Comparison of ENCODE assay signal across 9 cellular contexts in genomic region chr9:132671620-132672412, GRCh38. TPM values are rescaled to one million over a fixed set of nuclear protein-coding genes. Genes with fewer than 3 reads are reported as not detected.
DNase-seq lines count a peak whose midpoint lies in the region; ATAC-seq and TF ChIP-seq lines count a peak whose summit lies in the region.
"Had no signal": no experiment of that assay in that cellular context is flagged by ENCODE, and none has a peak within 500 bp of the region (broad histone marks: within the 10 kb centered on the region; RNA-seq: fewer than 3 reads in every experiment).

No MANE protein-coding gene starts in this region.

- H3K27me3 ChIP-seq in stomach, result no peaks in the 10 kb centered on the region

- H3K4me1 ChIP-seq in stomach, result peaks cover 26 to 65% (median 46%) of the 10 kb centered on the region in 4 donors

- H3K27me3 Mint-ChIP-seq in activated CD4-positive, alpha-beta T cell treated with anti-CD3 and anti-CD28 coated beads, Interleukin-2, amount 10 ng/mL, durations not matched to agents 24 days and 14 days, result no peaks in the 10 kb centered on the region
- peaks cover 4% of the 10 kb centered on the region for H3K27me3 Mint-ChIP-seq in glutamatergic neuron (ENCODE audit: unreplicated experiment)

- no peaks in the 10 kb centered on the region for H3K36me3 ChIP-seq in stomach

- peak overlapping the region; percentile 74 to 90 (median 84) for H3K4me3 ChIP-seq in stomach

- H3K27ac ChIP-seq in VCaP (peak overlapping the region; percentile 99), stomach (no peak overlapping the region)

- intact Hi-C loops in activated CD4-positive, alpha-beta T cell treated with anti-CD3 and anti-CD28 coated beads, Interleukin-2, amount 10 ng/mL, durations not matched to agents 24 days and 14 days (cut with micrococcal nuclease), result loop anchor here (1.0 to 5.0 kb wide), 5 partner anchors 8 to 320 kb away; partner anchors contain the start of genes AK8, SETX, SPACA9 and TTF1
- intact Hi-C loops in stomach (cut with DNase I; ENCODE audit: low total_unique reads), result no loop called here

- ATAC-seq in GM21723 (IDR thresholded peaks at IDR 0.05; ENCODE audit: unreplicated experiment), result no peak

- H3K4me3 Mint-ChIP-seq in activated CD4-positive, alpha-beta T cell treated with anti-CD3 and anti-CD28 coated beads, Interleukin-2, amount 10 ng/mL, durations not matched to agents 24 days and 14 days, result peak overlapping the region; percentile 96
- peak overlapping the region; percentile 94 for H3K4me3 Mint-ChIP-seq in glutamatergic neuron (ENCODE audit: unreplicated experiment)

- no peaks in the 10 kb centered on the region for H3K9me3 Mint-ChIP-seq in activated CD4-positive, alpha-beta T cell treated with anti-CD3 and anti-CD28 coated beads, Interleukin-2, amount 10 ng/mL, durations not matched to agents 24 days and 14 days
- peaks cover 5% of the 10 kb centered on the region for H3K9me3 Mint-ChIP-seq in glutamatergic neuron (ENCODE audit: unreplicated experiment)

- H3K4me1 Mint-ChIP-seq in activated CD4-positive, alpha-beta T cell treated with anti-CD3 and anti-CD28 coated beads, Interleukin-2, amount 10 ng/mL, durations not matched to agents 24 days and 14 days, result peaks cover 41% of the 10 kb centered on the region
- peaks cover 13% of the 10 kb centered on the region for H3K4me1 Mint-ChIP-seq in glutamatergic neuron (ENCODE audit: low read depth, unreplicated experiment)

- no peak for DNase-seq in activated CD4-positive, alpha-beta T cell treated with anti-CD3 and anti-CD28 coated beads, Interleukin-2, amount 10 ng/mL, durations not matched to agents 24 days and 14 days
- no peak for DNase-seq in activated CD4-positive, alpha-beta T cell treated with anti-CD3 and anti-CD28 coated beads, Interleukin-2, amount 50 U/mL, for 48 hours
- DNase-seq in glutamatergic neuron, result no peak
- no peak for DNase-seq in stomach
- DNase-seq in DMS53 (lab: John Stamatoyannopoulos, UW), result no peak
- DNase-seq in AML-193 (lab: John Stamatoyannopoulos, UW), result no peak
- DNase-seq: cerebellar nuclear complex had no signal

- no peak for TF ChIP-seq CTCF in VCaP (conservative IDR thresholded peaks at IDR 0.05)
- TF ChIP-seq CTCF in glutamatergic neuron (IDR thresholded peaks at IDR 0.05; ENCODE audit: partially characterized antibody, unreplicated experiment), result no peak
- no peak for TF ChIP-seq CTCF in stomach (IDR thresholded peaks at IDR 0.05)

- H3K9me3 ChIP-seq in stomach, result no peaks in the 10 kb centered on the region

- peak overlapping the region; percentile 93 for H3K27ac Mint-ChIP-seq in activated CD4-positive, alpha-beta T cell treated with anti-CD3 and anti-CD28 coated beads, Interleukin-2, amount 10 ng/mL, durations not matched to agents 24 days and 14 days
- H3K27ac Mint-ChIP-seq in glutamatergic neuron (ENCODE audit: unreplicated experiment), result peak overlapping the region; percentile 65

- no peak for TF ChIP-seq EP300 in stomach (IDR thresholded peaks at IDR 0.05)

- TF ChIP-seq POLR2A in stomach (IDR thresholded peaks at IDR 0.05), result no peak

- H3K36me3 Mint-ChIP-seq in activated CD4-positive, alpha-beta T cell treated with anti-CD3 and anti-CD28 coated beads, Interleukin-2, amount 10 ng/mL, durations not matched to agents 24 days and 14 days (ENCODE audit: low read depth), result peaks cover 22% of the 10 kb centered on the region
- H3K36me3 Mint-ChIP-seq in glutamatergic neuron (ENCODE audit: unreplicated experiment), result no peaks in the 10 kb centered on the region

- 77 to 85% (median 79%) methylated on average over 6 of the region's 6 CpGs for WGBS in stomach, 5 donors

RNA-seq across cellular contexts. Expression of gene GTF3C4, which starts 1.6 kb away (rescaled TPM):
- 19.4 and 19.5 TPM in 2 replicates for total RNA-seq in activated CD4-positive, alpha-beta T cell treated with anti-CD3 and anti-CD28 coated beads, Interleukin-2, amount 10 ng/mL, durations not matched to agents 24 days and 14 days
- total RNA-seq in glutamatergic neuron (ENCODE audit: unreplicated experiment) (19.6 TPM), stomach (10 to 100 TPM; 10.4 to 68.8 (median 13.4) TPM)
- 1 to 10 TPM; 2.6 to 4.4 (median 2.7) TPM for polyA plus RNA-seq in stomach

RNA-seq across cellular contexts. Expression of gene DDX31, which starts 2.0 kb away (rescaled TPM):
- total RNA-seq in activated CD4-positive, alpha-beta T cell treated with anti-CD3 and anti-CD28 coated beads, Interleukin-2, amount 10 ng/mL, durations not matched to agents 24 days and 14 days, result 28.2 and 31.8 TPM in 2 replicates
- total RNA-seq in glutamatergic neuron (ENCODE audit: unreplicated experiment) (8.7 TPM), stomach (10 to 100 TPM in 2 of 5 donors, 1 to 10 TPM in 3; 4.1 to 26.8 (median 9.8) TPM)
- 1 to 10 TPM; 3.1 to 7.3 (median 3.2) TPM for polyA plus RNA-seq in stomach
